18 cellular contexts compared by ENCODE assay signal in genomic region chr2:126700677-126701076, GRCh38. TPM values are rescaled to one million over a fixed set of nuclear protein-coding genes. Genes with fewer than 3 reads are reported as not detected.
DNase-seq lines count a peak whose midpoint lies in the region; ATAC-seq, FAIRE-seq and TF ChIP-seq lines count a peak whose summit lies in the region.
"Had no signal": no experiment of that assay in that cellular context is flagged by ENCODE, and none has a peak within 500 bp of the region (broad histone marks: within the 10 kb centered on the region; RNA-seq: fewer than 3 reads in every experiment).

No MANE protein-coding gene starts in this region.

- H3K27ac Mint-ChIP-seq in GM23338 (0 out of 2 replicates have a peak overlapping the region, but pooled peaks have one; percentile 40), mesothelial cell of epicardium (peak overlapping the region; percentile 91)
- H3K27ac Mint-ChIP-seq: nephron progenitor cell had no signal

- H3K27me3 ChIP-seq in AG04450 (ENCODE audit: control insufficient read depth, insufficient read depth, low read length) = no peaks in the 10 kb centered on the region
- no peaks in the 10 kb centered on the region for H3K27me3 ChIP-seq in GM23338 (ENCODE audit: insufficient read depth)
- H3K27me3 ChIP-seq in pancreas = no peaks in the 10 kb centered on the region
- H3K27me3 ChIP-seq: adrenal gland, colonic mucosa, tibial artery had no signal

- H3K36me3 Mint-ChIP-seq in GM23338 (ENCODE audit: low read depth) (peaks cover 22% of the 10 kb centered on the region; the same call in 2 of the 3 replicates), mesothelial cell of epicardium (peaks cover 12% of the 10 kb centered on the region)

- H3K27ac ChIP-seq in AG04450 (ENCODE audit: low read depth, low read length) = peak overlapping the region; percentile 41
- H3K27ac ChIP-seq in GM23338 (ENCODE audit: low read depth) = no peak overlapping the region
- no peak overlapping the region for H3K27ac ChIP-seq in coronary artery
- no peak overlapping the region for H3K27ac ChIP-seq in pancreas
- H3K27ac ChIP-seq: colonic mucosa, epithelial cell of prostate, tibial artery had no signal

- POLR2A ChIA-PET in AG04450 (lab: Yijun Ruan, JAX) = interaction anchor here (0.6 to 1.4 kb wide), 2 partner anchors 43 to 45 kb away, joined by 4 to 8 read pairs; no protein-coding TSS in a partner anchor

- H3K36me3 ChIP-seq in GM23338 (ENCODE audit: insufficient read depth) (no peaks in the 10 kb centered on the region), pancreas (no peaks in the 10 kb centered on the region)
- H3K36me3 ChIP-seq: colonic mucosa had no signal

- peaks cover 30% of the 10 kb centered on the region for H3K4me1 Mint-ChIP-seq in GM23338
- peaks cover 37% of the 10 kb centered on the region for H3K4me1 Mint-ChIP-seq in mesothelial cell of epicardium

- H3F3A ChIP-seq in GM23338 (replicated peaks; ENCODE audit: low read depth) = no peaks in the 10 kb centered on the region

- no peak overlapping the region for H2AFZ ChIP-seq in GM23338

- CTCF ChIA-PET in AG04450 (lab: Charles Lee) = interaction anchor here (1.1 kb wide), 1 partner anchor 76 kb away, joined by 4 read pairs; no protein-coding TSS in a partner anchor

- H3K9me3 Mint-ChIP-seq in GM23338 = peaks cover 18% of the 10 kb centered on the region
- peaks cover 4% of the 10 kb centered on the region for H3K9me3 Mint-ChIP-seq in mesothelial cell of epicardium

- peaks cover 10% of the 10 kb centered on the region for H3K27me3 Mint-ChIP-seq in GM23338 (ENCODE audit: insufficient read depth, low read depth, poor library complexity)
- H3K27me3 Mint-ChIP-seq in mesothelial cell of epicardium (ENCODE audit: low read depth) = no peaks in the 10 kb centered on the region

- H3K9me2 ChIP-seq in GM23338 (ENCODE audit: insufficient read depth) = peaks cover 12% of the 10 kb centered on the region; the same call in 1 of the 2 replicates

- H3K4me1 ChIP-seq in GM23338 (ENCODE audit: insufficient read depth) (peaks cover 23% of the 10 kb centered on the region), pancreas (peaks cover 0 to 7% (median 0%) of the 10 kb centered on the region in 3 donors)
- H3K4me1 ChIP-seq: colonic mucosa had no signal

- H3K4me3 Mint-ChIP-seq in GM23338 (no peak overlapping the region), mesothelial cell of epicardium (no peak overlapping the region)
- H3K4me3 Mint-ChIP-seq: nephron progenitor cell had no signal

- no peak for TF ChIP-seq CTCF in AG04450 (IDR thresholded peaks at IDR 0.05; ENCODE audit: low read depth, low read length)
- TF ChIP-seq CTCF in GM23338 (conservative IDR thresholded peaks at IDR 0.05; ENCODE audit: low read depth in 2 of 2) = no peak
- TF ChIP-seq CTCF in coronary artery (IDR thresholded peaks at IDR 0.05) = no peak
- no peak for TF ChIP-seq CTCF in mesothelial cell of epicardium (IDR thresholded peaks at IDR 0.05; ENCODE audit: unreplicated experiment)
- TF ChIP-seq CTCF in pancreas (IDR thresholded peaks at IDR 0.05) = no peak

- WGBS in pancreas, 2 donors = 30 to 33% methylated on average over 2 of the region's 2 CpGs

- no peak for FAIRE-seq in pancreas (lab: Jason Lieb, UNC)

- H4K20me1 ChIP-seq in GM23338 (replicated peaks; ENCODE audit: insufficient read depth) = no peaks in the 10 kb centered on the region

- no peak for ATAC-seq in GM23338
- ATAC-seq in pancreas = no peak

- H3K9me3 ChIP-seq in AG04450 (ENCODE audit: control insufficient read depth, insufficient read depth, low read length) (no peaks in the 10 kb centered on the region), pancreas (no peaks in the 10 kb centered on the region)
- H3K9me3 ChIP-seq: adrenal gland, colonic mucosa, HAP-1, tibial artery had no signal

- H3K4me2 ChIP-seq in GM23338 = peak overlapping the region; percentile 50; the same call in 1 of the 2 replicates

- no peaks in the 10 kb centered on the region for H3K79me2 ChIP-seq in GM23338 (replicated peaks; ENCODE audit: insufficient read depth)

- intact Hi-C loops in pancreas (cut with DNase I) = no loop called here

- H3K4me3 ChIP-seq in AG04450 (ENCODE audit: low read depth, low read length) (no peak overlapping the region), GM23338 (no peak overlapping the region), coronary artery (no peak overlapping the region), pancreas (no peak overlapping the region)
- H3K4me3 ChIP-seq: adrenal gland, colonic mucosa, HAP-1, tibial artery had no signal

- DNase-seq in AG04450 (ENCODE audit: low read depth, low spot score) (no peak), GM23338 (ENCODE audit: low spot score) (no peak), coronary artery (ENCODE audit: low spot score) (peak; percentile 14), mesothelial cell of epicardium (ENCODE audit: low spot score in 2 of 2, unreplicated experiment in 2 of 2) (no peak), pancreas (no peak), NCI-H2107 (lab: John Stamatoyannopoulos, UW) (no peak), RKO (ENCODE audit: low spot score) (no peak), NCI-H2227 (lab: John Stamatoyannopoulos, UW; ENCODE audit: unreplicated experiment) (no peak)
- DNase-seq: activated T-cell treated with anti-CD3 and anti-CD28 coated beads, Interleukin-2, amount 50 U/mL, for 48 hours; colonic mucosa; KBM-7; NCI-H1105; nephron progenitor cell; stimulated activated CD4-positive, alpha-beta T cell treated with anti-CD3 and anti-CD28 coated beads, Interleukin-4, amount 100 ng/mL, for 1 hour; tibial artery had no signal

TF ChIP-seq in GM23338, 12 proteins besides CTCF, POLR2A, EP300 and RAD21:
- no peak for TF ChIP-seq NANOG (IDR thresholded peaks at IDR 0.05; ENCODE audit: borderline replicate concordance)
- TF ChIP-seq POLR2AphosphoS5 (IDR thresholded peaks at IDR 0.05; ENCODE audit: low read depth) = no peak
- TF ChIP-seq STAT1 (IDR thresholded peaks at IDR 0.05; ENCODE audit: unreplicated experiment) = no peak
- no peak for TF ChIP-seq EZH2 (IDR thresholded peaks at IDR 0.05; ENCODE audit: low read depth, unreplicated experiment)
- TF ChIP-seq ZNF114 (CRISPR knock-in tag; IDR thresholded peaks at IDR 0.05) = no peak
- TF ChIP-seq JUNB (IDR thresholded peaks at IDR 0.05; ENCODE audit: unreplicated experiment) = no peak
- TF ChIP-seq EZH2phosphoT487 (IDR thresholded peaks at IDR 0.05; ENCODE audit: unreplicated experiment) = no peak

RNA-seq across cellular contexts. Expression of gene GYPC, which starts 44.7 kb away (rescaled TPM):
- polyA plus RNA-seq in AG04450 (2011; rRNA removed) (146 and 183 TPM in 2 replicates), GM23338 (2016; fragmentation: Nextera tagmentation; extraction: Ambion mirVana) (29.7 and 31.2 TPM in 2 replicates), pancreas (10 to 100 TPM; 74.0 to 75.4 TPM)
- polyA minus RNA-seq in AG04450 (2011; rRNA and poly(A)+ RNA removed) = 99.1 and 132 TPM in 2 replicates
- total RNA-seq in GM23338 (2014; rRNA removed; shearing (Covaris generic)) = 13.4 and 19.6 TPM in 2 replicates
- total RNA-seq in mesothelial cell of epicardium (39.4 to 41.4 TPM (median 39.7 TPM) in 3 replicates), pancreas (10 to 100 TPM; 13.0 to 40.1 (median 18.4) TPM)
